In genomic region chr6:124792386-124792785, GRCh38 we compare ENCODE assay signal across 1 cellular context.
TF ChIP-seq lines count a peak whose summit lies in the region.

No MANE protein-coding gene starts in this region.

TF ChIP-seq in K562, 482 proteins besides CTCF, POLR2A, EP300 and RAD21 (continued from another document):
- TF ChIP-seq SRF (CRISPR knock-in tag; IDR thresholded peaks at IDR 0.05) (no peak), BACH1 (tag; IDR thresholded peaks at IDR 0.05) (no peak), PCBP1 (IDR thresholded peaks at IDR 0.05; ENCODE audit: low read depth, low read length, poor library complexity, severe bottlenecking) (no peak), L3MBTL2 (IDR thresholded peaks at IDR 0.05) (no peak), GATAD2B (IDR thresholded peaks at IDR 0.05; ENCODE audit: borderline replicate concordance) (no peak), FOSL1 (tag; conservative IDR thresholded peaks at IDR 0.05) (no peak)
